13 cellular contexts compared by ENCODE assay signal in genomic region chr3:66486187-66486586, GRCh38. TPM values are rescaled to one million over a fixed set of nuclear protein-coding genes. Genes with fewer than 3 reads are reported as not detected.
DNase-seq lines count a peak whose midpoint lies in the region; ATAC-seq and TF ChIP-seq lines count a peak whose summit lies in the region.
"Had no signal": no experiment of that assay in that cellular context is flagged by ENCODE, and none has a peak within 500 bp of the region (broad histone marks: within the 10 kb centered on the region; RNA-seq: fewer than 3 reads in every experiment).

No MANE protein-coding gene starts in this region.

- no peaks in the 10 kb centered on the region for H3K36me3 ChIP-seq in transverse colon
- H3K36me3 ChIP-seq: cardiac muscle cell had no signal

- H3K27me3 ChIP-seq in transverse colon, result no peaks in the 10 kb centered on the region
- H3K27me3 ChIP-seq: cardiac muscle cell had no signal

- H3K4me3 Mint-ChIP-seq in activated CD4-positive, alpha-beta T cell treated with anti-CD3 and anti-CD28 coated beads, Interleukin-2, amount 10 ng/mL, durations not matched to agents 24 days and 14 days, result no peak overlapping the region
- no peak overlapping the region for H3K4me3 Mint-ChIP-seq in activated CD4-positive, alpha-beta T cell treated with anti-CD3 and anti-CD28 coated beads for 36 hours
- peak overlapping the region; percentile 13 for H3K4me3 Mint-ChIP-seq in neural crest cell
- H3K4me3 Mint-ChIP-seq: activated CD4-positive, alpha-beta T cell treated with anti-CD3 and anti-CD28 coated beads, Interleukin-2, amount 10 ng/mL, durations not matched to agents 7 days and 5 days had no signal

- TF ChIP-seq CTCF in neural crest cell (conservative IDR thresholded peaks at IDR 0.05), result no peak
- no peak for TF ChIP-seq CTCF in transverse colon (IDR thresholded peaks at IDR 0.05)

- peak overlapping the region; percentile 34 for H3K27ac ChIP-seq in cingulate gyrus (ENCODE audit: low read depth, low read length)
- peak overlapping the region; percentile 94 to 99 (median 96) for H3K27ac ChIP-seq in transverse colon

- H3K27me3 Mint-ChIP-seq in activated CD4-positive, alpha-beta T cell treated with anti-CD3 and anti-CD28 coated beads, Interleukin-2, amount 10 ng/mL, durations not matched to agents 24 days and 14 days, result no peaks in the 10 kb centered on the region
- H3K27me3 Mint-ChIP-seq in activated CD4-positive, alpha-beta T cell treated with anti-CD3 and anti-CD28 coated beads for 36 hours, result no peaks in the 10 kb centered on the region
- no peaks in the 10 kb centered on the region for H3K27me3 Mint-ChIP-seq in neural crest cell (ENCODE audit: low read depth)
- H3K27me3 Mint-ChIP-seq: activated CD4-positive, alpha-beta T cell treated with anti-CD3 and anti-CD28 coated beads, Interleukin-2, amount 10 ng/mL, durations not matched to agents 7 days and 5 days; T-cell had no signal

- no peak for DNase-seq in activated CD4-positive, alpha-beta T cell treated with anti-CD3 and anti-CD28 coated beads, Interleukin-2, amount 10 ng/mL, durations not matched to agents 24 days and 14 days
- no peak for DNase-seq in activated CD4-positive, alpha-beta T cell treated with anti-CD3 and anti-CD28 coated beads for 36 hours
- DNase-seq in neural crest cell (ENCODE audit: low read depth, low spot score) (no peak), transverse colon (no peak), NCI-H2171 (lab: John Stamatoyannopoulos, UW) (no peak)
- DNase-seq: activated CD4-positive, alpha-beta T cell treated with anti-CD3 and anti-CD28 coated beads, Interleukin-2, amount 10 ng/mL, durations not matched to agents 7 days and 5 days; activated gamma-delta T cell; NCI-H226; T-cell had no signal

- peaks cover 31% of the 10 kb centered on the region for H3K36me3 Mint-ChIP-seq in activated CD4-positive, alpha-beta T cell treated with anti-CD3 and anti-CD28 coated beads, Interleukin-2, amount 10 ng/mL, durations not matched to agents 24 days and 14 days (ENCODE audit: low read depth)
- peaks cover 5% of the 10 kb centered on the region for H3K36me3 Mint-ChIP-seq in activated CD4-positive, alpha-beta T cell treated with anti-CD3 and anti-CD28 coated beads for 36 hours (ENCODE audit: low read depth)
- H3K36me3 Mint-ChIP-seq in neural crest cell (ENCODE audit: low read depth), result no peaks in the 10 kb centered on the region

- peaks cover 3% of the 10 kb centered on the region for H3K9me3 Mint-ChIP-seq in activated CD4-positive, alpha-beta T cell treated with anti-CD3 and anti-CD28 coated beads, Interleukin-2, amount 10 ng/mL, durations not matched to agents 24 days and 14 days
- no peaks in the 10 kb centered on the region for H3K9me3 Mint-ChIP-seq in activated CD4-positive, alpha-beta T cell treated with anti-CD3 and anti-CD28 coated beads for 36 hours (ENCODE audit: low read depth)
- H3K9me3 Mint-ChIP-seq in neural crest cell, result no peaks in the 10 kb centered on the region
- H3K9me3 Mint-ChIP-seq: activated CD4-positive, alpha-beta T cell treated with anti-CD3 and anti-CD28 coated beads, Interleukin-2, amount 10 ng/mL, durations not matched to agents 7 days and 5 days; T-cell had no signal

- 67% methylated on average over 5 of the region's 5 CpGs; no CpG with 5 or more reads in 1 of the 2 donors for WGBS in transverse colon (ENCODE audit: low coverage in 1 of 2), 2 donors

- H3K27ac Mint-ChIP-seq in activated CD4-positive, alpha-beta T cell treated with anti-CD3 and anti-CD28 coated beads, Interleukin-2, amount 10 ng/mL, durations not matched to agents 24 days and 14 days, result peak overlapping the region; percentile 16
- no peak overlapping the region for H3K27ac Mint-ChIP-seq in activated CD4-positive, alpha-beta T cell treated with anti-CD3 and anti-CD28 coated beads for 36 hours
- peak overlapping the region; percentile 5 for H3K27ac Mint-ChIP-seq in neural crest cell (ENCODE audit: unreplicated experiment)
- H3K27ac Mint-ChIP-seq: activated CD4-positive, alpha-beta T cell treated with anti-CD3 and anti-CD28 coated beads, Interleukin-2, amount 10 ng/mL, durations not matched to agents 7 days and 5 days had no signal

- no peak for ATAC-seq in activated CD4-positive, alpha-beta T cell treated with anti-CD3 and anti-CD28 coated beads for 36 hours
- ATAC-seq in HG03565 (IDR thresholded peaks at IDR 0.05; ENCODE audit: unreplicated experiment), result no peak
- ATAC-seq in GM18907 (IDR thresholded peaks at IDR 0.05; ENCODE audit: unreplicated experiment), result no peak
- ATAC-seq: T-cell had no signal

- CTCF ChIA-PET in activated CD4-positive, alpha-beta T cell treated with anti-CD3 and anti-CD28 coated beads for 36 hours (lab: Charles Lee), result interaction anchor here (0.6 to 0.9 kb wide), 2 partner anchors 10 to 14 kb away, joined by 3 to 4 read pairs; no protein-coding TSS in a partner anchor

- TF ChIP-seq POLR2A in transverse colon (IDR thresholded peaks at IDR 0.05), result no peak

- TF ChIP-seq EP300 in transverse colon (IDR thresholded peaks at IDR 0.05; ENCODE audit: low read depth), result no peak

- intact Hi-C loops in activated CD4-positive, alpha-beta T cell treated with anti-CD3 and anti-CD28 coated beads, Interleukin-2, amount 10 ng/mL, durations not matched to agents 24 days and 14 days (cut with micrococcal nuclease), result no loop called here
- intact Hi-C loops in activated CD4-positive, alpha-beta T cell treated with anti-CD3 and anti-CD28 coated beads for 36 hours (cut with DNase I, micrococcal nuclease), result loop anchor here in 1 of 2 experiments (10.0 kb wide), 1 partner anchor 181 kb away; no protein-coding TSS in a partner anchor
- intact Hi-C loops in transverse colon (cut with DNase I; ENCODE audit: low total_unique reads), result no loop called here

- H3K4me1 ChIP-seq in transverse colon, result peaks cover 41 to 97% (median 78%) of the 10 kb centered on the region in 4 donors

- no peak overlapping the region for H3K4me3 ChIP-seq in transverse colon
- H3K4me3 ChIP-seq: cardiac muscle cell had no signal

- H3K4me1 Mint-ChIP-seq in activated CD4-positive, alpha-beta T cell treated with anti-CD3 and anti-CD28 coated beads, Interleukin-2, amount 10 ng/mL, durations not matched to agents 24 days and 14 days, result peaks cover 80% of the 10 kb centered on the region
- H3K4me1 Mint-ChIP-seq in activated CD4-positive, alpha-beta T cell treated with anti-CD3 and anti-CD28 coated beads for 36 hours, result peaks cover 83% of the 10 kb centered on the region
- H3K4me1 Mint-ChIP-seq in neural crest cell, result peaks cover 84% of the 10 kb centered on the region

- H3K9me3 ChIP-seq in transverse colon, result no peaks in the 10 kb centered on the region

- POLR2A ChIA-PET in activated CD4-positive, alpha-beta T cell treated with anti-CD3 and anti-CD28 coated beads for 36 hours (lab: Charles Lee), result no interaction called here

- in situ Hi-C loops in transverse colon (cut with MboI; ENCODE audit: low pct_ligation_motif_present in 1 of 4, low pct_unique_long_range_greater_than_20kb in 1 of 4, low sequenced_read_pairs in 3 of 4), result no loop called here

RNA-seq across cellular contexts. Expression of gene LRIG1, which starts 14.6 kb away (rescaled TPM):
- 50.3 and 52.8 TPM in 2 replicates for total RNA-seq in activated CD4-positive, alpha-beta T cell treated with anti-CD3 and anti-CD28 coated beads, Interleukin-2, amount 10 ng/mL, durations not matched to agents 24 days and 14 days
- 10 to 100 TPM; 19.1 to 22.7 TPM for total RNA-seq in activated CD4-positive, alpha-beta T cell treated with anti-CD3 and anti-CD28 coated beads for 36 hours
- total RNA-seq in neural crest cell (167 and 178 TPM in 2 replicates), transverse colon (10 to 100 TPM; 67.2 to 87.6 (median 79.3) TPM)
